Comparison of ENCODE assay signal across 20 cellular contexts in genomic region chr4:119543794-119544193, GRCh38.
"Had no signal": no experiment of that assay in that cellular context is flagged by ENCODE, and none has a peak within 500 bp of the region (broad histone marks: within the 10 kb centered on the region; RNA-seq: fewer than 3 reads in every experiment).

No MANE protein-coding gene starts in this region.

- H3K27ac ChIP-seq: cardiac muscle cell, transverse colon had no signal

- H3K27me3 ChIP-seq: cardiac muscle cell, transverse colon had no signal

- H3K36me3 Mint-ChIP-seq: activated naive CD4-positive, alpha-beta T cell treated with anti-CD3 and anti-CD28 coated beads, Interleukin-2, amount 10 ng/mL, durations not matched to agents 7 days and 5 days had no signal

- H3K4me3 ChIP-seq: cardiac muscle cell, transverse colon had no signal

- H3K9me3 ChIP-seq: transverse colon had no signal

- H3K4me1 Mint-ChIP-seq: activated CD4-positive, alpha-beta T cell treated with anti-CD3 and anti-CD28 coated beads, Interleukin-2, amount 10 ng/mL, durations not matched to agents 7 days and 5 days; activated naive CD4-positive, alpha-beta T cell treated with anti-CD3 and anti-CD28 coated beads, Interleukin-2, amount 10 ng/mL, durations not matched to agents 7 days and 5 days had no signal

- H3K9me3 Mint-ChIP-seq: activated CD4-positive, alpha-beta T cell treated with anti-CD3 and anti-CD28 coated beads, Interleukin-2, amount 10 ng/mL, durations not matched to agents 7 days and 5 days; activated naive CD4-positive, alpha-beta T cell treated with anti-CD3 and anti-CD28 coated beads, Interleukin-2, amount 10 ng/mL, durations not matched to agents 7 days and 5 days; activated T-cell treated with anti-CD3 and anti-CD28 coated beads, Interleukin-2, amount 50 U/mL, for 4 hours; nephron had no signal

- H3K27ac Mint-ChIP-seq: activated CD4-positive, alpha-beta T cell treated with anti-CD3 and anti-CD28 coated beads, Interleukin-2, amount 10 ng/mL, durations not matched to agents 7 days and 5 days; activated CD8-positive, alpha-beta T cell treated with anti-CD3 and anti-CD28 coated beads, Interleukin-2, amount 10 ng/mL, durations not matched to agents 7 days and 5 days; activated naive CD4-positive, alpha-beta T cell treated with anti-CD3 and anti-CD28 coated beads, Interleukin-2, amount 10 ng/mL, durations not matched to agents 7 days and 5 days had no signal

- H3K4me3 Mint-ChIP-seq: activated CD4-positive, alpha-beta T cell treated with anti-CD3 and anti-CD28 coated beads, Interleukin-2, amount 10 ng/mL, durations not matched to agents 7 days and 5 days; activated CD8-positive, alpha-beta T cell treated with anti-CD3 and anti-CD28 coated beads, Interleukin-2, amount 10 ng/mL, durations not matched to agents 7 days and 5 days; activated naive CD4-positive, alpha-beta T cell treated with anti-CD3 and anti-CD28 coated beads, Interleukin-2, amount 10 ng/mL, durations not matched to agents 7 days and 5 days; activated T-cell treated with anti-CD3 and anti-CD28 coated beads, Interleukin-2, amount 50 U/mL, for 4 hours; nephron had no signal

- H3K4me1 ChIP-seq: transverse colon had no signal

- H3K27me3 Mint-ChIP-seq: activated CD4-positive, alpha-beta T cell treated with anti-CD3 and anti-CD28 coated beads, Interleukin-2, amount 10 ng/mL, durations not matched to agents 7 days and 5 days; activated naive CD4-positive, alpha-beta T cell treated with anti-CD3 and anti-CD28 coated beads, Interleukin-2, amount 10 ng/mL, durations not matched to agents 7 days and 5 days had no signal

- DNase-seq: activated CD4-positive, alpha-beta T cell treated with anti-CD3 and anti-CD28 coated beads, Interleukin-2, amount 10 ng/mL, durations not matched to agents 7 days and 5 days; activated CD4-positive, CD25-positive, alpha-beta regulatory T cell; activated CD8-positive, alpha-beta memory T cell treated with anti-CD3 and anti-CD28 coated beads, Interleukin-2, amount 50 U/mL, for 4 hours; activated CD8-positive, alpha-beta T cell treated with anti-CD3 and anti-CD28 coated beads, Interleukin-2, amount 10 ng/mL, durations not matched to agents 7 days and 5 days; activated naive CD4-positive, alpha-beta T cell treated with anti-CD3 and anti-CD28 coated beads, Interleukin-2, amount 10 ng/mL, durations not matched to agents 7 days and 5 days; activated T-cell treated with anti-CD3 and anti-CD28 coated beads, Interleukin-2, amount 50 U/mL, for 4 hours; hippocampal formation; kidney; midbrain; nucleus accumbens; stimulated activated CD4-positive, alpha-beta T cell treated with anti-CD3 and anti-CD28 coated beads, Interleukin-12 subunit alpha, Interleukin-12 subunit beta, amount 100 ng/mL, for 4 hours; stimulated activated CD4-positive, alpha-beta T cell treated with anti-CD3 and anti-CD28 coated beads, Interleukin-1b, Interleukin-23, amount 100 ng/mL, for 48 hours; stimulated activated naive CD4-positive, alpha-beta T cell treated with Interleukin-2 at 50 U/mL for 16 hours; substantia nigra; T-helper 1 cell; T-helper 9 cell; transverse colon had no signal

- ATAC-seq: activated CD8-positive, alpha-beta T cell treated with anti-CD3 and anti-CD28 coated beads, Interleukin-2, amount 10 ng/mL, durations not matched to agents 7 days and 5 days; activated T-cell treated with anti-CD3 and anti-CD28 coated beads, Interleukin-2, amount 50 U/mL, for 4 hours; left lobe of liver had no signal
